Comparison of ENCODE assay signal across 8 cellular contexts in genomic region chr7:131328387-131329175, GRCh38. TPM values are rescaled to one million over a fixed set of nuclear protein-coding genes. Genes with fewer than 3 reads are reported as not detected.
DNase-seq lines count a peak whose midpoint lies in the region; ATAC-seq, FAIRE-seq and TF ChIP-seq lines count a peak whose summit lies in the region.

No MANE protein-coding gene starts in this region.

- no peak for ATAC-seq in naive thymus-derived CD8-positive, alpha-beta T cell

- TF ChIP-seq POLR2A in erythroblast (IDR thresholded peaks at IDR 0.05; ENCODE audit: low read length) = no peak

- TF ChIP-seq CTCF in 22Rv1 (IDR thresholded peaks at IDR 0.05) (no peak), GM12875 (IDR thresholded peaks at IDR 0.05; ENCODE audit: borderline replicate concordance, insufficient read depth, low read depth, low read length) (no peak)

- DNase-seq in SK-MEL-5 (ENCODE audit: low read depth, low spot score) (peak; percentile 35), erythroblast (lab: John Stamatoyannopoulos, UW) (peak; percentile 51 to 53), NOMO-1 (lab: John Stamatoyannopoulos, UW; ENCODE audit: unreplicated experiment in 2 of 2) (no peak), NCI-H1694 treated with DMSO at 0.1 percent for 48 hours (lab: John Stamatoyannopoulos, UW) (no peak), frontal cortex (ENCODE audit: low spot score in 2 of 2) (no peak)
- no peak for DNase-seq in naive thymus-derived CD8-positive, alpha-beta T cell

- peak overlapping the region; percentile 84 to 100 (median 98) for H3K4me3 Mint-ChIP-seq in naive thymus-derived CD8-positive, alpha-beta T cell

- H3K4me3 ChIP-seq in GM12875 (ENCODE audit: low read depth, low read length) = peak overlapping the region; percentile 92

- peaks cover 0 to 6% (median 2%) of the 10 kb centered on the region in 3 donors for H3K36me3 Mint-ChIP-seq in naive thymus-derived CD8-positive, alpha-beta T cell

- H3K4me1 Mint-ChIP-seq in naive thymus-derived CD8-positive, alpha-beta T cell = peaks cover 24 to 74% (median 62%) of the 10 kb centered on the region in 4 donors

- in situ Hi-C loops in SK-MEL-5 (cut with HindIII; ENCODE audit: low pct_unique_long_range_greater_than_20kb, low sequenced_read_pairs) = no loop called here

- no peaks in the 10 kb centered on the region for H3K27me3 Mint-ChIP-seq in naive thymus-derived CD8-positive, alpha-beta T cell

- peak overlapping the region; percentile 82 for H3K27ac ChIP-seq in 22Rv1

- H3K9me3 Mint-ChIP-seq in naive thymus-derived CD8-positive, alpha-beta T cell = no peaks in the 10 kb centered on the region

- POLR2A ChIA-PET in naive thymus-derived CD8-positive, alpha-beta T cell (lab: Charles Lee) = interaction anchor here (0.7 to 3.5 kb wide), 11 partner anchors 8 to 346 kb away, joined by 3 to 45 read pairs (median 5); no protein-coding TSS in a partner anchor

- no peak for FAIRE-seq in frontal cortex (lab: Jason Lieb, UNC)

- H3K27ac Mint-ChIP-seq in naive thymus-derived CD8-positive, alpha-beta T cell = peak overlapping the region; percentile 96 to 99 (median 98)

RNA-seq across cellular contexts. Expression of gene MKLN1, which starts 0.9 kb away (rescaled TPM):
- 55.6 and 58.4 TPM in 2 replicates for total RNA-seq in SK-MEL-5 (2014; rRNA removed; shearing (Covaris generic))
- 34.9 and 42.3 TPM in 2 replicates for polyA plus RNA-seq in SK-MEL-5 (2015; cell fraction: cytosol; rRNA removed)
- polyA plus RNA-seq in SK-MEL-5 (2015; cell fraction: nucleus; rRNA removed) = 42.8 and 56.0 TPM in 2 replicates
- total RNA-seq in naive thymus-derived CD8-positive, alpha-beta T cell = 10 to 100 TPM; 63.6 to 66.1 TPM
- 10 to 100 TPM; 17.0 to 20.2 (median 20.0) TPM for polyA plus RNA-seq in naive thymus-derived CD8-positive, alpha-beta T cell
- total RNA-seq in frontal cortex = 45.7 TPM

Comparison
In these comparisons a context has a peak if more than half of its experiments do, and no peak if none do; other contexts are left out.
1. DNase-seq: peak in SK-MEL-5 (single experiment) and erythroblast (2 of 2); none in naive thymus-derived CD8-positive, alpha-beta T cell (0 of 10), NOMO-1 (0 of 2), NCI-H1694 treated with DMSO at 0.1 percent for 48 hours (single experiment) and frontal cortex (0 of 2).